Comparison of ENCODE assay signal across 13 cellular contexts in genomic region chr6:89840538-89840937, GRCh38. TPM values are rescaled to one million over a fixed set of nuclear protein-coding genes. Genes with fewer than 3 reads are reported as not detected.
DNase-seq lines count a peak whose midpoint lies in the region; ATAC-seq, FAIRE-seq and TF ChIP-seq lines count a peak whose summit lies in the region.
"Had no signal": no experiment of that assay in that cellular context is flagged by ENCODE, and none has a peak within 500 bp of the region (broad histone marks: within the 10 kb centered on the region; RNA-seq: fewer than 3 reads in every experiment).

No MANE protein-coding gene starts in this region.

- peak overlapping the region in 1 of 2 donors; percentile 8 for H3K27ac ChIP-seq in right atrium auricular region
- peak overlapping the region; percentile 7 for H3K27ac ChIP-seq in left ventricle myocardium inferior (replicated peaks)
- H3K27ac ChIP-seq in thyroid gland = no peak overlapping the region
- H3K27ac ChIP-seq: BLaER1 treated with 17β-estradiol and CSF1 and Interleukin-3, amounts not matched to agents 10 nM and 100 nM had no signal

- WGBS in thyroid gland, 2 donors = 52 to 65% methylated on average over 3 of the region's 3 CpGs

- H3K4me1 ChIP-seq in right atrium auricular region (peaks cover 0 to 30% of the 10 kb centered on the region in 2 donors), left ventricle myocardium inferior (peaks cover 38% of the 10 kb centered on the region), thyroid gland (peaks cover 0 to 7% of the 10 kb centered on the region in 2 donors)

- ATAC-seq in Right ventricle myocardium inferior = peak; percentile 21
- ATAC-seq: stimulated activated naive CD8-positive, alpha-beta T cell treated with anti-CD3 and anti-CD28 coated beads, Interleukin-15, amount 100 ng/mL, for 72 hours had no signal

- H3K36me3 ChIP-seq in right atrium auricular region (no peaks in the 10 kb centered on the region), left ventricle myocardium inferior (peaks cover 15% of the 10 kb centered on the region), thyroid gland (no peaks in the 10 kb centered on the region)

- no peak for FAIRE-seq in H54 (lab: Jason Lieb, UNC)
- FAIRE-seq: GM12892 had no signal

- no peak for DNase-seq in Right ventricle myocardium inferior (ENCODE audit: missing footprints)
- no peak for DNase-seq in right atrium auricular region (ENCODE audit: low spot score)
- peak; percentile 37 for DNase-seq in SKM-1 (lab: John Stamatoyannopoulos, UW; ENCODE audit: unreplicated experiment)
- DNase-seq in left ventricle myocardium inferior = no peak
- DNase-seq in pons (ENCODE audit: low spot score) = no peak
- no peak for DNase-seq in thyroid gland
- no peak for DNase-seq in KG1 (lab: John Stamatoyannopoulos, UW)
- DNase-seq in H54 (ENCODE audit: insufficient read length, low spot score) = no peak
- DNase-seq: effector CD4-positive, alpha-beta T cell; NCI-H526 treated with DMSO at 0.1 percent for 48 hours; stimulated activated naive CD8-positive, alpha-beta T cell treated with anti-CD3 and anti-CD28 coated beads, Interleukin-15, amount 100 ng/mL, for 72 hours had no signal

- H3K9me3 ChIP-seq in right atrium auricular region (no peaks in the 10 kb centered on the region), left ventricle myocardium inferior (replicated peaks) (no peaks in the 10 kb centered on the region), thyroid gland (no peaks in the 10 kb centered on the region)
- H3K9me3 ChIP-seq: BLaER1 treated with 17β-estradiol and CSF1 and Interleukin-3, amounts not matched to agents 10 nM and 100 nM had no signal

- H3K27me3 ChIP-seq in right atrium auricular region = no peaks in the 10 kb centered on the region
- H3K27me3 ChIP-seq in left ventricle myocardium inferior (ENCODE audit: low read depth) = no peaks in the 10 kb centered on the region
- H3K27me3 ChIP-seq in thyroid gland = no peaks in the 10 kb centered on the region
- H3K27me3 ChIP-seq: BLaER1 treated with 17β-estradiol and CSF1 and Interleukin-3, amounts not matched to agents 10 nM and 100 nM had no signal

- intact Hi-C loops in Right ventricle myocardium inferior (cut with DNase I) = no loop called here
- intact Hi-C loops in left ventricle myocardium inferior (cut with micrococcal nuclease) = no loop called here
- intact Hi-C loops in thyroid gland (cut with DNase I) = no loop called here

- TF ChIP-seq POLR2A in thyroid gland (IDR thresholded peaks at IDR 0.05) = no peak
- TF ChIP-seq POLR2A in H54 (IDR thresholded peaks at IDR 0.05; ENCODE audit: low read depth, low read length) = no peak

- H3K4me3 ChIP-seq in right atrium auricular region (no peak overlapping the region), left ventricle myocardium inferior (no peak overlapping the region), thyroid gland (replicated peaks in 1 of 3) (no peak overlapping the region)
- H3K4me3 ChIP-seq: BLaER1 treated with 17β-estradiol and CSF1 and Interleukin-3, amounts not matched to agents 10 nM and 100 nM had no signal

- TF ChIP-seq CTCF in right atrium auricular region (IDR thresholded peaks at IDR 0.05) (no peak), left ventricle myocardium inferior (IDR thresholded peaks at IDR 0.05; ENCODE audit: borderline replicate concordance) (no peak), thyroid gland (IDR thresholded peaks at IDR 0.05) (no peak)

RNA-seq across cellular contexts. Expression of gene CASP8AP2, which starts 10.9 kb away (rescaled TPM):
- total RNA-seq in Right ventricle myocardium inferior = 13.4 TPM
- total RNA-seq in right atrium auricular region = 1 to 10 TPM; 9.2 to 9.3 TPM
- total RNA-seq in left ventricle myocardium inferior = 13.2 TPM
- total RNA-seq in thyroid gland = 10 to 100 TPM; 16.4 to 22.6 (median 18.0) TPM

RNA-seq across cellular contexts. Expression of gene MDN1, which starts 20.9 kb away (rescaled TPM):
- total RNA-seq in Right ventricle myocardium inferior (23.4 TPM), right atrium auricular region (10 to 100 TPM; 15.2 to 17.4 TPM), left ventricle myocardium inferior (22.9 TPM), thyroid gland (10 to 100 TPM; 32.0 to 44.7 (median 40.1) TPM)

RNA-seq across cellular contexts. Expression of gene GJA10, which starts 53.7 kb away (rescaled TPM):
- total RNA-seq in Right ventricle myocardium inferior (not detected), right atrium auricular region (not detected), left ventricle myocardium inferior (not detected), thyroid gland (not detected)
